ENCODE assay signal across 7 cellular contexts in the genomic region with DNA sequence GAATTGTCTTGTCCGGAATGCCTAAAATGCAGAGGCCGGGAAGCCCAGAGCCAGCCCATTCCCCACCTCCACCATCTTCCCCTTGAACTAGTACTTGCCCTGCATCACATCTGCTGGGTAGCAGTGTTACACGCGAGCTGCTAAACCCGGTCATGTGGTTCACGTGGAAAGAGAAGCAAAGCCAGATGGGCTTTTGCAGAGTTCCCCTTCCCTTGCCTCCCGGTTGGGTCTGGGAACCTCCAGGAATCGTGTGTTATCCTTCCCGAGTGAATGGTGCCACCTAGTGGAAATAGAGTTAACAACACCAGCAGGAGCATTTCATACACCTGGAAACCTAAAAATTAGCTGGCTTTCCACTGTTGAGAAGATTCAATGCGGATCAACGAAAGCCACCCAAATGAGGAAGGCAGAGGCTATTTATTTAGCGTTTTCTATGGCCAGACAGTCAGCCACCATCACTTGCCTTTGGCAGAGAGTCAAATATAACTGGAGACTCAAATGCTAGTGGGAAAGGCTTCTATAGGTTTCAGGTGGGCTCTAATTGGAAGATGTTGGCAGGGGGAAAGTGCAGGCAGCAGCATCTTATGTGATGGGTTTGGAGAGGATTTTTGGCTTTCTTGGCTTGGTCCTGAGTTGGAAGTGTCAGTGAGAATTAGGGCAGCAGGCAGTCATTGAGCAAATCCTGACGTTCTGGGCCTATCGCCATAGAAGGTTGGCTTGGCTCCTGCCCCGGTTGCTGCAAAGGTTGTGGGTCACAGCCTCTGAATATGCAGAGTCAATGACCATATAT. TPM values are rescaled to one million over a fixed set of nuclear protein-coding genes. Genes with fewer than 3 reads are reported as not detected.
DNase-seq lines count a peak whose midpoint lies in the region; ATAC-seq and TF ChIP-seq lines count a peak whose summit lies in the region.

No MANE protein-coding gene starts in this region.

- 28 to 50% methylated on average over 1 to 15 of the region's 15 CpGs for WGBS in transverse colon (ENCODE audit: low coverage in 1 of 2), 2 donors

- no peaks in the 10 kb centered on the region for H3F3A ChIP-seq in MM.1S (ENCODE audit: insufficient read depth, low read length)

- H3K9ac ChIP-seq in MM.1S (ENCODE audit: low read length) = no peak overlapping the region

- no peaks in the 10 kb centered on the region for H3K36me3 ChIP-seq in MM.1S (replicated peaks; ENCODE audit: insufficient read depth, low read length)
- no peaks in the 10 kb centered on the region for H3K36me3 ChIP-seq in lower lobe of right lung
- no peaks in the 10 kb centered on the region for H3K36me3 ChIP-seq in transverse colon

- ATAC-seq in lower lobe of right lung (peak; percentile 74 to 76), GM19351 (IDR thresholded peaks at IDR 0.05; ENCODE audit: unreplicated experiment) (no peak)

- DNase-seq in ELR (ENCODE audit: low read depth) = peak; percentile 83
- DNase-seq in MM.1S = peak; percentile 59
- DNase-seq in SHP77 treated with DMSO at 0.1 percent for 48 hours (lab: John Stamatoyannopoulos, UW) = peak; percentile 68
- peak; percentile 73 for DNase-seq in ecto neural progenitor cell (ENCODE audit: low spot score)
- DNase-seq in lower lobe of right lung = no peak
- peak; percentile 67 for DNase-seq in transverse colon

- H3K27ac ChIP-seq in MM.1S (ENCODE audit: low read length) (no peak overlapping the region), lower lobe of right lung (no peak overlapping the region), transverse colon (no peak overlapping the region)

- no peak for TF ChIP-seq EP300 in transverse colon (IDR thresholded peaks at IDR 0.05; ENCODE audit: low read depth)

- H3K4me3 ChIP-seq in MM.1S (ENCODE audit: low read length) (no peak overlapping the region), lower lobe of right lung (no peak overlapping the region), transverse colon (no peak overlapping the region)

- in situ Hi-C loops in transverse colon (cut with MboI; ENCODE audit: low pct_ligation_motif_present in 1 of 4, low pct_unique_long_range_greater_than_20kb in 1 of 4, low sequenced_read_pairs in 3 of 4) = loop anchor here in 3 of 4 donors (5.0 to 10.0 kb wide), 2 partner anchors 136 to 139 kb away; no protein-coding TSS in a partner anchor

- H3K27me3 ChIP-seq in MM.1S (replicated peaks; ENCODE audit: insufficient read depth, low read length) (no peaks in the 10 kb centered on the region), lower lobe of right lung (ENCODE audit: low read depth) (no peaks in the 10 kb centered on the region), transverse colon (no peaks in the 10 kb centered on the region)

- peak overlapping the region; percentile 0; the same call in 1 of the 2 replicates for H3K4me2 ChIP-seq in MM.1S (ENCODE audit: low read depth, low read length)

- no peaks in the 10 kb centered on the region for H4K20me1 ChIP-seq in MM.1S (ENCODE audit: insufficient read depth, low read length)

- intact Hi-C loops in lower lobe of right lung (cut with DNase I) = loop anchor here (5.0 kb wide), 1 partner anchor 136 kb away; no protein-coding TSS in a partner anchor
- intact Hi-C loops in transverse colon (cut with DNase I; ENCODE audit: low total_unique reads) = loop anchor here (1.0 to 5.0 kb wide), 2 partner anchors 135 to 176 kb away; a partner anchor contains a TSS

- H3K9me3 ChIP-seq in MM.1S (replicated peaks; ENCODE audit: insufficient read depth, low read length) (no peaks in the 10 kb centered on the region), lower lobe of right lung (no peaks in the 10 kb centered on the region), transverse colon (no peaks in the 10 kb centered on the region)

- H3K9me2 ChIP-seq in MM.1S (replicated peaks; ENCODE audit: insufficient read depth, low read length) = no peaks in the 10 kb centered on the region

- TF ChIP-seq CTCF in MM.1S (IDR thresholded peaks at IDR 0.05; ENCODE audit: low read length) = peak; percentile 98
- peak; percentile 87 for TF ChIP-seq CTCF in lower lobe of right lung (IDR thresholded peaks at IDR 0.05)
- TF ChIP-seq CTCF in transverse colon (IDR thresholded peaks at IDR 0.05) = peak; percentile 82 to 91 (median 89)

- no peak overlapping the region for H2AFZ ChIP-seq in MM.1S (ENCODE audit: low read length)

- TF ChIP-seq POLR2A in transverse colon (IDR thresholded peaks at IDR 0.05) = no peak

- H3K79me2 ChIP-seq in MM.1S (ENCODE audit: low read length) = no peaks in the 10 kb centered on the region

- H3K4me1 ChIP-seq in MM.1S (ENCODE audit: low read length) (no peaks in the 10 kb centered on the region), lower lobe of right lung (peaks cover 21% of the 10 kb centered on the region), transverse colon (peaks cover 18 to 28% (median 19%) of the 10 kb centered on the region in 4 donors)

RNA-seq across cellular contexts. Expression of a gene that starts 12.9 kb away (rescaled TPM):
- total RNA-seq in lower lobe of right lung = 19.0 TPM
- 10 to 100 TPM in 1 of 4 donors, 1 to 10 TPM in 3; 4.1 to 19.9 (median 7.1) TPM for total RNA-seq in transverse colon

RNA-seq across cellular contexts. Expression of a gene that starts 19.2 kb away (rescaled TPM):
- 18.9 TPM for total RNA-seq in lower lobe of right lung
- 10 to 100 TPM; 31.6 to 43.8 (median 37.4) TPM for total RNA-seq in transverse colon

RNA-seq across cellular contexts. Expression of a gene that starts 43.0 kb away (rescaled TPM):
- total RNA-seq in lower lobe of right lung = 161 TPM
- 100 to 1,000 TPM in 3 of 4 donors, 10 to 100 TPM in 1; 69.9 to 284 (median 230) TPM for total RNA-seq in transverse colon
